ENCODE assay signal across 14 cellular contexts in genomic region chr6:83311231-83311630, GRCh38.
"Had no signal": no experiment of that assay in that cellular context is flagged by ENCODE, and none has a peak within 500 bp of the region (broad histone marks: within the 10 kb centered on the region; RNA-seq: fewer than 3 reads in every experiment).

No MANE protein-coding gene starts in this region.

- H3K4me1 ChIP-seq: neural progenitor cell, pancreas, thyroid gland had no signal

- H3K4me1 Mint-ChIP-seq: neural progenitor cell had no signal

- H3K9me3 ChIP-seq: pancreas, thyroid gland had no signal

- H3K27ac Mint-ChIP-seq: activated CD8-positive, alpha-beta memory T cell treated with anti-CD3 and anti-CD28 coated beads, Interleukin-2, amount 10 ng/mL, durations not matched to agents 7 days and 5 days; activated naive CD4-positive, alpha-beta T cell treated with anti-CD3 and anti-CD28 coated beads, Interleukin-2, amount 50 U/mL, for 72 hours; activated T-cell treated with anti-CD3 and anti-CD28 coated beads, Interleukin-2, amount 50 U/mL, for 24 hours; neural progenitor cell had no signal

- H2AFZ ChIP-seq: neural progenitor cell had no signal

- FAIRE-seq: pancreas, urothelium cell line had no signal

- DNase-seq: activated CD4-positive, alpha-beta T cell treated with anti-CD3 and anti-CD28 coated beads, Interleukin-2, amount 50 U/mL, for 4 hours; activated CD8-positive, alpha-beta memory T cell treated with anti-CD3 and anti-CD28 coated beads, Interleukin-2, amount 10 ng/mL, durations not matched to agents 7 days and 5 days; activated effector memory CD4-positive, alpha-beta T cell treated with Interleukin-2 at 50 U/mL for 16 hours; activated T-cell treated with anti-CD3 and anti-CD28 coated beads, Interleukin-2, amount 50 U/mL, for 24 hours; hippocampal formation; kidney glomerular epithelial cell; pancreas; stimulated activated CD4-positive, alpha-beta T cell treated with anti-CD3 and anti-CD28 coated beads, Interleukin-4, amount 100 ng/mL, for 4 hours; thyroid gland had no signal

- H3K36me3 Mint-ChIP-seq: activated CD8-positive, alpha-beta memory T cell treated with anti-CD3 and anti-CD28 coated beads, Interleukin-2, amount 10 ng/mL, durations not matched to agents 7 days and 5 days; activated naive CD4-positive, alpha-beta T cell treated with anti-CD3 and anti-CD28 coated beads, Interleukin-2, amount 50 U/mL, for 72 hours; neural progenitor cell had no signal

- H3K27me3 ChIP-seq: neural progenitor cell, pancreas, thyroid gland had no signal

- H3K4me3 ChIP-seq: neural progenitor cell, pancreas, thyroid gland had no signal

- H3K36me3 ChIP-seq: neural progenitor cell, pancreas, thyroid gland had no signal

- ATAC-seq: activated CD4-positive, CD25-positive, alpha-beta regulatory T cell treated with anti-CD3 and anti-CD28 coated beads, Interleukin-2, amount 50 U/mL, for 24 hours; activated CD8-positive, alpha-beta memory T cell treated with anti-CD3 and anti-CD28 coated beads, Interleukin-2, amount 10 ng/mL, durations not matched to agents 7 days and 5 days; activated naive CD4-positive, alpha-beta T cell treated with anti-CD3 and anti-CD28 coated beads, Interleukin-2, amount 50 U/mL, for 72 hours; esophagus mucosa; pancreas had no signal

- H3K4me3 Mint-ChIP-seq: activated CD8-positive, alpha-beta memory T cell treated with anti-CD3 and anti-CD28 coated beads, Interleukin-2, amount 10 ng/mL, durations not matched to agents 7 days and 5 days; activated T-cell treated with anti-CD3 and anti-CD28 coated beads, Interleukin-2, amount 50 U/mL, for 24 hours; neural progenitor cell had no signal

- H3K9me3 Mint-ChIP-seq: activated naive CD4-positive, alpha-beta T cell treated with anti-CD3 and anti-CD28 coated beads, Interleukin-2, amount 50 U/mL, for 72 hours; activated T-cell treated with anti-CD3 and anti-CD28 coated beads, Interleukin-2, amount 50 U/mL, for 24 hours; neural progenitor cell had no signal

- H3K4me2 ChIP-seq: neural progenitor cell had no signal

- H3K27ac ChIP-seq: neural progenitor cell, pancreas, thyroid gland had no signal
